Comparison of ENCODE assay signal across 9 cellular contexts in the genomic region with DNA sequence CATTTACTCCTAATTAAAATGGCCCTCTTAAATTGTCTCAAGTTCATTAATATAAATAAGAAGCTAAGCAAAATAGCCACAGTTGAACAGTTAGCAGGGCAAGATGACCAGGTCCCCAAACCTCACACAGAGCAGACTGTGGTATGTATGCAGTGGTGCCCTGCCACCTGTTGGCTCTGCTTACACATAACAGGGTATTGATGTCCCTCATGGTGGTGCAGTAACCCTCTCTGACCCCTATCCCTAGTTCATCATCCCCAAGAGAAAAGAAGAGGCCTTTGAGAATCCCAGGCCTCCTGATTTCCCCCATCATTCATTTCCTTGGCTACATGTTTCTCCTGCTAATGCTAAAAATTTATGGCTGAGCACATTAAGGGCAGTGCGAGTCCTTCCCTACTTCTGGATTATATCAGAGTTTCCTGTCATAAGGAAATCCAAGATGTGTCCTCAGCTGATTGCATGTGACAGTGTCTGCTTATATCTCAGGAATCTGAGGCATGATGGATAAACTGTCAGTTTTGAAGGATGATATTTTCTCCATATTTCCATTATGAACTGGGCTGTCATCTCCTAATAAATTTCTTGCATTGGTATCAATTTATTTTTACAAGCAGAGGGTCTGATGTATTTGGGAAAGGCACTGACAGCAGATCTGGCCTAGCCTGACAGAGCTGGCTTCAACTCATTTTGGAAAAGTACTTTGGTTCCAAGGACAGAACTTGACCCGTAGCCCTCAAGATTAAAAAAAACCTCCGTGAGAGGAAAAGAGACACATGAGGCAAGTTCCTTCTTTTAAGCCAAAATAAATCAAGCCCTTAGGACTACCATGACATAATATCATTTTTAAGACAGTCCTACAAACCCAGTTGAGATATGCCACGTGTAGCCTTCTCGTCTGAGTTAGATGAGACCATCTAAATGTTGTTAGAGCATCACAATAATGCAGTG.
DNase-seq lines count a peak whose midpoint lies in the region; ATAC-seq, FAIRE-seq and TF ChIP-seq lines count a peak whose summit lies in the region.
"Had no signal": no experiment of that assay in that cellular context is flagged by ENCODE, and none has a peak within 500 bp of the region (broad histone marks: within the 10 kb centered on the region; RNA-seq: fewer than 3 reads in every experiment).

No MANE protein-coding gene starts in this region.

- H3K18ac ChIP-seq in H1 (ENCODE audit: extremely low read depth, low read length): no peak overlapping the region

- peak; percentile 92 for FAIRE-seq in H1 (lab: Jason Lieb, UNC)

- no peak for TF ChIP-seq EP300 in H1 (IDR thresholded peaks at IDR 0.05; ENCODE audit: borderline replicate concordance in 1 of 2, low read depth in 2 of 2, low read length in 2 of 2)

- H3K79me1 ChIP-seq in H1 (ENCODE audit: low read depth, low read length): no peaks in the 10 kb centered on the region

- no peak overlapping the region for H2BK5ac ChIP-seq in H1 (ENCODE audit: low read depth, low read length)

- no peaks in the 10 kb centered on the region for H3K9me3 Mint-ChIP-seq in progenitor cell of endocrine pancreas (ENCODE audit: low read depth)

- H3K9ac ChIP-seq in H1 (replicated peaks in 1 of 4; ENCODE audit: extremely low read depth in 1 of 4, low read depth in 3 of 4, low read length in 3 of 4): no peak overlapping the region

- peak; percentile 85 to 89 for TF ChIP-seq RAD21 in H1 (IDR thresholded peaks at IDR 0.05 in 1 of 2, conservative IDR thresholded peaks at IDR 0.05 in 1 of 2; ENCODE audit: low read depth in 2 of 2, low read length in 2 of 2)

- no peaks in the 10 kb centered on the region for H3K27me3 ChIP-seq in H1 (replicated peaks in 1 of 4; ENCODE audit: control insufficient read depth in 3 of 4, extremely low read depth in 1 of 4, insufficient read depth in 3 of 4, low read length in 3 of 4)

- no peak overlapping the region for H3K27ac ChIP-seq in H1 (ENCODE audit: low read depth, low read length)

- H3K4me2 ChIP-seq in H1 (ENCODE audit: insufficient read depth in 1 of 2, low read depth in 2 of 2, low read length in 2 of 2): no peak overlapping the region

- H3K27me3 Mint-ChIP-seq in progenitor cell of endocrine pancreas: peaks cover 10% of the 10 kb centered on the region

- no peak overlapping the region for H3K27ac Mint-ChIP-seq in progenitor cell of endocrine pancreas
- H3K27ac Mint-ChIP-seq: B cell had no signal

- H2BK120ac ChIP-seq in H1 (replicated peaks; ENCODE audit: low read depth, low read length): no peak overlapping the region

- H3K36me3 ChIP-seq in H1 (ENCODE audit: control insufficient read depth in 2 of 4, insufficient read depth in 4 of 4, low read length in 3 of 4): no peaks in the 10 kb centered on the region

- H3K79me2 ChIP-seq in H1 (ENCODE audit: control insufficient read depth in 1 of 2, insufficient read depth in 2 of 2, low read length in 2 of 2): no peaks in the 10 kb centered on the region

- DNase-seq in DMS53 (lab: John Stamatoyannopoulos, UW) (peak; percentile 75), DMS53 treated with DMSO at 0.1 percent for 48 hours (lab: John Stamatoyannopoulos, UW; ENCODE audit: unreplicated experiment) (no peak), NAMALWA (ENCODE audit: low spot score) (peak; percentile 21), H1 (ENCODE audit: low read depth in 1 of 2, low spot score in 2 of 2) (no peak), progenitor cell of endocrine pancreas (ENCODE audit: low spot score, unreplicated experiment) (no peak), NCI-H2196 treated with DMSO at 0.1 percent for 48 hours (lab: John Stamatoyannopoulos, UW; ENCODE audit: unreplicated experiment) (no peak)
- DNase-seq in stimulated activated CD4-positive, alpha-beta T cell treated with anti-CD3 and anti-CD28 coated beads, Interleukin-4, amount 100 ng/mL, for 4 hours: no peak

- H4K5ac ChIP-seq in H1 (ENCODE audit: insufficient read length, low read depth, low read length): no peak overlapping the region

- no peak overlapping the region for H2AK5ac ChIP-seq in H1 (ENCODE audit: low read depth, low read length)

- H3K14ac ChIP-seq in H1 (ENCODE audit: insufficient read length): no peak overlapping the region

- H4K8ac ChIP-seq in H1 (ENCODE audit: extremely low read depth, insufficient read depth, low read length): no peak overlapping the region

- H2AFZ ChIP-seq in H1 (ENCODE audit: low read length): no peak overlapping the region

- peak; percentile 76 for ATAC-seq in GM21529 (IDR thresholded peaks at IDR 0.05; ENCODE audit: unreplicated experiment)

- no peak overlapping the region for H3K56ac ChIP-seq in H1 (replicated peaks; ENCODE audit: insufficient read length, low read depth, low read length)

- H4K91ac ChIP-seq in H1 (replicated peaks; ENCODE audit: insufficient read length, low read length): no peak overlapping the region

- no peak overlapping the region for H3K4me3 Mint-ChIP-seq in progenitor cell of endocrine pancreas (ENCODE audit: low read depth)
- H3K4me3 Mint-ChIP-seq: B cell had no signal

- no peaks in the 10 kb centered on the region for H3K23me2 ChIP-seq in H1 (ENCODE audit: low read depth, low read length)

- no peaks in the 10 kb centered on the region for H3K36me3 Mint-ChIP-seq in progenitor cell of endocrine pancreas (ENCODE audit: insufficient read depth)

- 86% methylated on average over 5 of the region's 5 CpGs; no CpG with 5 or more reads in 1 of the 2 experiments for WGBS in H1 (ENCODE audit: extremely low coverage in 1 of 2, insufficient coverage in 1 of 2, insufficient read length in 1 of 2, insufficient replicate concordance in 2 of 2, low coverage in 1 of 2, low lambda C conversion rate in 2 of 2, missing lambda C conversion rate in 1 of 2), 2 experiments

- H2BK20ac ChIP-seq in H1 (ENCODE audit: low read length): no peak overlapping the region

- H4K20me1 ChIP-seq in H1 (replicated peaks in 1 of 2; ENCODE audit: control insufficient read depth in 1 of 2, insufficient read depth in 2 of 2, low read length in 2 of 2): no peaks in the 10 kb centered on the region

- no peak overlapping the region for H2BK12ac ChIP-seq in H1 (ENCODE audit: low read depth, low read length)

- TF ChIP-seq CTCF in H1 (IDR thresholded peaks at IDR 0.05; ENCODE audit: control extremely low read depth in 1 of 3, insufficient read depth in 1 of 3, low read depth in 1 of 3, low read length in 3 of 3) (peak; percentile 83 to 95 (median 88)), progenitor cell of endocrine pancreas (IDR thresholded peaks at IDR 0.05; ENCODE audit: unreplicated experiment) (peak; percentile 66)

- H3K9me3 ChIP-seq in H1 (ENCODE audit: insufficient read depth in 2 of 2, low read depth in 1 of 2, low read length in 1 of 2): peaks cover 0 to 3% of the 10 kb centered on the region in 2 experiments; a peak in 1 of 4 replicates

- H3K4me1 ChIP-seq in H1 (replicated peaks in 1 of 4; ENCODE audit: control insufficient read depth in 3 of 4, insufficient read depth in 4 of 4, low read length in 3 of 4): peaks cover 0 to 2% (median 0%) of the 10 kb centered on the region in 4 experiments; a peak in 1 of 7 replicates

- POLR2A ChIA-PET in H1 (lab: Charles Lee; ENCODE audit: partially characterized antibody): no interaction called here

- CTCF ChIA-PET in H1 (lab: Charles Lee; ENCODE audit: partially characterized antibody): interaction anchor here (0.6 to 2.4 kb wide), 19 partner anchors 8 to 799 kb away, joined by 3 to 10 read pairs (median 3); no protein-coding TSS in a partner anchor

- no peak overlapping the region for H3K4me3 ChIP-seq in H1 (ENCODE audit: extremely low read depth in 1 of 4, insufficient read depth in 2 of 4, low read depth in 3 of 4, low read length in 4 of 4)

- no peak overlapping the region for H2BK15ac ChIP-seq in H1 (ENCODE audit: low read length)

- peaks cover 4% of the 10 kb centered on the region for H3K4me1 Mint-ChIP-seq in progenitor cell of endocrine pancreas (ENCODE audit: low read depth)
- H3K4me1 Mint-ChIP-seq: B cell had no signal

- no peak for TF ChIP-seq POLR2A in H1 (IDR thresholded peaks at IDR 0.05; ENCODE audit: control extremely low read depth in 1 of 2, low read depth in 2 of 2, low read length in 2 of 2)

- H3K23ac ChIP-seq in H1 (ENCODE audit: insufficient read length): no peak overlapping the region

- H3K4ac ChIP-seq in H1 (replicated peaks; ENCODE audit: insufficient read length, low read depth, low read length): no peak overlapping the region

TF ChIP-seq in H1, 55 proteins besides CTCF, POLR2A, EP300 and RAD21:
- TF ChIP-seq ZNF274 (IDR thresholded peaks at IDR 0.05; ENCODE audit: borderline replicate concordance, extremely low read depth, low read length) (no peak), EZH2 (IDR thresholded peaks at IDR 0.05; ENCODE audit: low read depth, low read length, severe bottlenecking) (no peak), NRF1 (IDR thresholded peaks at IDR 0.05; ENCODE audit: low read depth, low read length) (no peak), HDAC2 (IDR thresholded peaks at IDR 0.05; ENCODE audit: borderline replicate concordance in 1 of 2, low read depth in 2 of 2, low read length in 2 of 2) (no peak), FOSL1 (IDR thresholded peaks at IDR 0.05; ENCODE audit: insufficient read depth, low read depth, low read length) (no peak), TEAD4 (IDR thresholded peaks at IDR 0.05; ENCODE audit: low read depth, low read length) (peak; percentile 78), SIX5 (IDR thresholded peaks at IDR 0.05; ENCODE audit: low read depth, low read length) (no peak)
- TF ChIP-seq, protein P1, sequence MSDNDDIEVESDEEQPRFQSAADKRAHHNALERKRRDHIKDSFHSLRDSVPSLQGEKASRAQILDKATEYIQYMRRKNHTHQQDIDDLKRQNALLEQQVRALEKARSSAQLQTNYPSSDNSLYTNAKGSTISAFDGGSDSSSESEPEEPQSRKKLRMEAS (IDR thresholded peaks at IDR 0.05): 0 out of 2 replicates have a peak, but pooled peaks have one; percentile 28

Comparison
In these comparisons a context has a peak if more than half of its experiments do, and no peak if none do; other contexts are left out.
1. DNase-seq: peak in DMS53 (single experiment) and NAMALWA (single experiment); none in DMS53 treated with DMSO at 0.1 percent for 48 hours (single experiment), H1 (0 of 2), progenitor cell of endocrine pancreas (single experiment), stimulated activated CD4-positive, alpha-beta T cell treated with anti-CD3 and anti-CD28 coated beads, Interleukin-4, amount 100 ng/mL, for 4 hours (0 of 2) and NCI-H2196 treated with DMSO at 0.1 percent for 48 hours (single experiment).